ENCODE assay signal across 8 cellular contexts in the genomic region with DNA sequence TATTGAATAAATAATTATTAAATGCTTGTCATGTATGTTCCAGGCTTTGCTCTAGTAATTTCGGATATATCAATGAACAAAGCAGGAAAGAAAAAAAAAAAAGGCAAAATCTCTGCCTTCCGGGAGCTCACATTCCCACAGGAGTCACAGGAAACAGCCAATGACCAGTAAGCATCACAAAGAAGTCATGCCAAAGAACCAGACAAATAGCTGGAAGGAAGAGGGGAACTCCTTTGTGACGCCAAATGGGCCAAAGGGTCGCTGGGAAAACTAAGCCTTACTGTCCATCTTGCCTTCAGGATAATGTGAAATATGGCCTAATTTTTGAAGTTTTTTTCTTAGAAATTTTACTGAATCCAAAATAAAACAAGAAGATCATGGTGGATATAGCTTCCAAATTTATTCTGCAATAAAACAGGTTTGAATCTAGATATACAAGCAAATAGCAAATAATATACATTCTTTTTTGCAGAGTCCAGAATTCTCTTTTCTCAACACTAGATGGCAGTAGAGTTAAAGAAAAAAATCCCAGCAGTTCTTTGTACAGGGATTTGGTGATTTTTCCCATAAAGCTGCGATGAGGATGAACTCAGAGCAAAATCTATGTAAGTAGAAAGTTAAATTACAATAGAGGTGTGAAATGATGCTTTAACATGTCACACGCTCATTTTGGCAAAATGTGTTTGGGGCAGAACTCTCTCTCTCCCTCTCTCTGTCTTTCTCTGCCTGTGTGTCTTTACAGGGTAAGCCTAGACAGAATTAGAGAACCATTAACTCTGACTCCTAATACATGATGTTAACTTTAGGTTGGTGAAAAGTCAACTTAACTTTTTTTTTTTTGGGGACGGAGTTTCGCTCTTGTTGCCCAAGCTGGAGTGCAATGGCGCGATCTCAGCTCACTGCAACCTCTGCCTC.
DNase-seq lines count a peak whose midpoint lies in the region; ATAC-seq, FAIRE-seq and TF ChIP-seq lines count a peak whose summit lies in the region.

No MANE protein-coding gene starts in this region.

- H3K27ac ChIP-seq in Peyer's patch: no peak overlapping the region

- no peaks in the 10 kb centered on the region for H3K27me3 ChIP-seq in Peyer's patch

- no peaks in the 10 kb centered on the region for H3K4me1 Mint-ChIP-seq in activated T-cell treated with anti-CD3 and anti-CD28 coated beads, Interleukin-2, amount 50 U/mL, for 4 hours (ENCODE audit: low read depth)

- no peaks in the 10 kb centered on the region for H3K4me1 ChIP-seq in Peyer's patch

- H3K27me3 Mint-ChIP-seq in activated T-cell treated with anti-CD3 and anti-CD28 coated beads, Interleukin-2, amount 50 U/mL, for 4 hours (ENCODE audit: low read depth): peaks cover 7% of the 10 kb centered on the region

- ATAC-seq in GM21360 (IDR thresholded peaks at IDR 0.05; ENCODE audit: unreplicated experiment) (no peak), HG02642 (IDR thresholded peaks at IDR 0.05; ENCODE audit: poor library complexity, unreplicated experiment) (no peak)
- no peak for ATAC-seq in activated T-cell treated with anti-CD3 and anti-CD28 coated beads, Interleukin-2, amount 50 U/mL, for 4 hours

- no peaks in the 10 kb centered on the region for H3K36me3 Mint-ChIP-seq in activated T-cell treated with anti-CD3 and anti-CD28 coated beads, Interleukin-2, amount 50 U/mL, for 4 hours (ENCODE audit: insufficient read depth)

- DNase-seq in AG10803 (ENCODE audit: low read depth) (peak; percentile 51), GM18507 (ENCODE audit: extremely low spot score, insufficient read length, low read depth) (peak; percentile 14), Peyer's patch (no peak), fibroblast of peridontal ligament (ENCODE audit: extremely low read depth) (peak; percentile 79), putamen (ENCODE audit: low spot score) (peak; percentile 36)
- no peak for DNase-seq in activated T-cell treated with anti-CD3 and anti-CD28 coated beads, Interleukin-2, amount 50 U/mL, for 4 hours

- no peaks in the 10 kb centered on the region for H3K9me3 Mint-ChIP-seq in activated T-cell treated with anti-CD3 and anti-CD28 coated beads, Interleukin-2, amount 50 U/mL, for 4 hours

- H3K4me3 ChIP-seq in AG10803 (ENCODE audit: low read length) (no peak overlapping the region), Peyer's patch (no peak overlapping the region)

- TF ChIP-seq CTCF in AG10803 (conservative IDR thresholded peaks at IDR 0.05; ENCODE audit: low read length): peak; percentile 69
- peak; percentile 49 to 67 (median 59) for TF ChIP-seq CTCF in Peyer's patch (IDR thresholded peaks at IDR 0.05)

- no peak for TF ChIP-seq POLR2A in Peyer's patch (IDR thresholded peaks at IDR 0.05)

- H3K36me3 ChIP-seq in Peyer's patch: no peaks in the 10 kb centered on the region

- no peak overlapping the region for H3K4me3 Mint-ChIP-seq in activated T-cell treated with anti-CD3 and anti-CD28 coated beads, Interleukin-2, amount 50 U/mL, for 4 hours

- FAIRE-seq in GM18507 (lab: Jason Lieb, UNC): no peak

- no peaks in the 10 kb centered on the region for H3K9me3 ChIP-seq in Peyer's patch

Comparison
In these comparisons a context has a peak if more than half of its experiments do, and no peak if none do; other contexts are left out.
1. DNase-seq: peak in AG10803 (single experiment), GM18507 (single experiment), fibroblast of peridontal ligament (single experiment) and putamen (single experiment); none in Peyer's patch (0 of 3) and activated T-cell treated with anti-CD3 and anti-CD28 coated beads, Interleukin-2, amount 50 U/mL, for 4 hours (single experiment).